20 cellular contexts compared by ENCODE assay signal in the genomic region with DNA sequence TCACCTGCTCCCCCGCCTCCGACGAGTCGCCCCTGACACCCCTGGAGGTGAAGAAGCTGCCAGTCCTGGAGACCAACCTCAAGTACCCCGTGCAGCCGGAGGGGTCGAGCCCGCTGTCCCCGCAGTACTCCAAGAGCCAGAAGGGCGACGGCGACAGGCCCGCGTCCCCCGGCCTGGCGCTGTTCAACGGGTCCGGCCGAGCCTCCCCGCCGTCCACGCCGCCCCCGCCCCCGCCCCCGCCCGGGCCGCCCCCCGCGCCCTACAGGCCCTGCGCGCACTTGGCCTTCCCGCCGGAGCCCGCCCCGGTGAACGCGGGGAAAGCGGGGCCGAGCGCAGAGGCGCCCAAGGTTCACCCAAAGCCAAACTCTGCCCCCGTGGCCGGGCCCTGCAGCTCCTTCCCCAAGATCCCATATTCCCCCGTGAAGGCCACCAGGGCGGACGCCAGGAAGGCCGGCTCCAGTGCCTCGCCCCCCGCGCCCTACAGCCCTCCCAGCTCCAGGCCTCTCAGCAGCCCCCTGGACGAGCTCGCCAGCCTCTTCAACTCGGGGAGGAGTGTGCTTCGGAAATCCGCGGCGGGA.
DNase-seq lines count a peak whose midpoint lies in the region; ATAC-seq and TF ChIP-seq lines count a peak whose summit lies in the region.
"Had no signal": no experiment of that assay in that cellular context is flagged by ENCODE, and none has a peak within 500 bp of the region (broad histone marks: within the 10 kb centered on the region; RNA-seq: fewer than 3 reads in every experiment).

No MANE protein-coding gene starts in this region.

- H3K36me3 ChIP-seq in esophagus muscularis mucosa (no peaks in the 10 kb centered on the region), lung (ENCODE audit: control insufficient read depth in 2 of 2, insufficient read depth in 2 of 2, low read length in 2 of 2) (no peaks in the 10 kb centered on the region), thoracic aorta (no peaks in the 10 kb centered on the region)
- H3K36me3 ChIP-seq: SJCRH30 had no signal

- intact Hi-C loops in esophagus muscularis mucosa (cut with DNase I), result loop anchor here (5.0 kb wide), 1 partner anchor 641 kb away; no protein-coding TSS in a partner anchor
- intact Hi-C loops in activated CD4-positive, alpha-beta T cell treated with anti-CD3 and anti-CD28 coated beads for 36 hours (cut with DNase I, micrococcal nuclease), result loop anchor here (5.0 to 10.0 kb wide), 3 partner anchors 176 to 976 kb away; no protein-coding TSS in a partner anchor

- H3K4me1 Mint-ChIP-seq in activated CD4-positive, alpha-beta T cell treated with anti-CD3 and anti-CD28 coated beads for 36 hours, result no peaks in the 10 kb centered on the region
- H3K4me1 Mint-ChIP-seq in activated naive CD8-positive, alpha-beta T cell treated with anti-CD3 and anti-CD28 coated beads for 36 hours, result no peaks in the 10 kb centered on the region
- H3K4me1 Mint-ChIP-seq: immature natural killer cell had no signal

- no CpG with 5 or more reads among the region's 58 CpGs for WGBS in esophagus muscularis mucosa
- WGBS in lung, 2 donors, result 10 to 13% methylated on average over 46 to 58 of the region's 58 CpGs

- TF ChIP-seq CTCF in esophagus muscularis mucosa (IDR thresholded peaks at IDR 0.05) (no peak), lung (IDR thresholded peaks at IDR 0.05; ENCODE audit: control extremely low read depth, extremely low read depth) (no peak), thoracic aorta (IDR thresholded peaks at IDR 0.05) (no peak)

- H3K27ac ChIP-seq in esophagus muscularis mucosa (replicated peaks in 1 of 4), result peak overlapping the region; percentile 63 to 68 (median 65)
- H3K27ac ChIP-seq in lung (ENCODE audit: low read depth in 1 of 2, low read length in 1 of 2), result peak overlapping the region in 1 of 2 donors; percentile 41
- no peak overlapping the region for H3K27ac ChIP-seq in thoracic aorta
- H3K27ac ChIP-seq: SJCRH30 had no signal

- H3K27me3 Mint-ChIP-seq in activated CD4-positive, alpha-beta T cell treated with anti-CD3 and anti-CD28 coated beads for 36 hours, result peaks cover 36% of the 10 kb centered on the region
- peaks cover 52% of the 10 kb centered on the region for H3K27me3 Mint-ChIP-seq in activated naive CD8-positive, alpha-beta T cell treated with anti-CD3 and anti-CD28 coated beads for 36 hours

- peak overlapping the region; percentile 54 to 63 (median 58) for H3K4me3 ChIP-seq in esophagus muscularis mucosa
- H3K4me3 ChIP-seq in lung, result peak overlapping the region; percentile 27
- peak overlapping the region; percentile 64 for H3K4me3 ChIP-seq in thoracic aorta
- H3K4me3 ChIP-seq: K562, SJCRH30, smooth muscle cell had no signal

- peaks cover 0 to 17% (median 0%) of the 10 kb centered on the region in 4 donors for H3K27me3 ChIP-seq in esophagus muscularis mucosa
- H3K27me3 ChIP-seq in lung (ENCODE audit: control insufficient read depth, insufficient read depth), result no peaks in the 10 kb centered on the region
- no peaks in the 10 kb centered on the region for H3K27me3 ChIP-seq in thoracic aorta (replicated peaks; ENCODE audit: insufficient read depth)
- H3K27me3 ChIP-seq: SJCRH30 had no signal

- CTCF ChIA-PET in activated CD4-positive, alpha-beta T cell treated with anti-CD3 and anti-CD28 coated beads for 36 hours (lab: Charles Lee), result no interaction called here

- H3K4me1 ChIP-seq in esophagus muscularis mucosa, result peaks cover 0 to 42% (median 23%) of the 10 kb centered on the region in 4 donors
- H3K4me1 ChIP-seq in lung (ENCODE audit: control insufficient read depth in 2 of 2, insufficient read depth in 2 of 2, low read length in 2 of 2), result no peaks in the 10 kb centered on the region
- no peaks in the 10 kb centered on the region for H3K4me1 ChIP-seq in thoracic aorta (ENCODE audit: control insufficient read depth in 1 of 2, low read depth in 2 of 2)
- H3K4me1 ChIP-seq: SJCRH30 had no signal

- TF ChIP-seq EP300 in esophagus muscularis mucosa (IDR thresholded peaks at IDR 0.05), result no peak

- no peak for DNase-seq in esophagus muscularis mucosa (ENCODE audit: extremely low spot score)
- no peak for DNase-seq in lung (ENCODE audit: low spot score)
- no peak for DNase-seq in thoracic aorta (ENCODE audit: low spot score)
- no peak for DNase-seq in activated CD4-positive, alpha-beta T cell treated with anti-CD3 and anti-CD28 coated beads for 36 hours
- no peak for DNase-seq in activated naive CD8-positive, alpha-beta T cell treated with anti-CD3 and anti-CD28 coated beads for 36 hours
- DNase-seq: activated CD4-positive, alpha-beta T cell treated with anti-CD3 and anti-CD28 coated beads for 48 hours; activated naive CD4-positive, alpha-beta T cell treated with anti-CD3 and anti-CD28 coated beads, Interleukin-2, amount 50 U/mL, for 16 hours; activated T-cell treated with anti-CD3 and anti-CD28 coated beads for 4 hours; AML-193; immature natural killer cell; NCI-H526; nucleus accumbens; SJCRH30; stimulated activated naive B cell treated with anti-CD40 and anti-IgM and Interleukin-4, amounts not matched to agents 10 μg/mL and 1 μg/mL and 100 μg/mL, for 72 hours; T-helper 9 cell had no signal

- no peak overlapping the region for H3K4me3 Mint-ChIP-seq in activated CD4-positive, alpha-beta T cell treated with anti-CD3 and anti-CD28 coated beads for 36 hours
- no peak overlapping the region for H3K4me3 Mint-ChIP-seq in activated naive CD8-positive, alpha-beta T cell treated with anti-CD3 and anti-CD28 coated beads for 36 hours
- H3K4me3 Mint-ChIP-seq: immature natural killer cell; mesothelial cell of epicardium; stimulated activated naive B cell treated with anti-CD40 and anti-IgM and Interleukin-4, amounts not matched to agents 10 μg/mL and 1 μg/mL and 100 μg/mL, for 72 hours had no signal

- H3K9me3 Mint-ChIP-seq in activated CD4-positive, alpha-beta T cell treated with anti-CD3 and anti-CD28 coated beads for 36 hours (ENCODE audit: low read depth), result no peaks in the 10 kb centered on the region
- H3K9me3 Mint-ChIP-seq in activated naive CD8-positive, alpha-beta T cell treated with anti-CD3 and anti-CD28 coated beads for 36 hours, result no peaks in the 10 kb centered on the region

- H3K36me3 Mint-ChIP-seq in activated CD4-positive, alpha-beta T cell treated with anti-CD3 and anti-CD28 coated beads for 36 hours (ENCODE audit: low read depth), result no peaks in the 10 kb centered on the region
- H3K36me3 Mint-ChIP-seq in activated naive CD8-positive, alpha-beta T cell treated with anti-CD3 and anti-CD28 coated beads for 36 hours, result peaks cover 2% of the 10 kb centered on the region
- H3K36me3 Mint-ChIP-seq: immature natural killer cell had no signal

- H3K27ac Mint-ChIP-seq in activated CD4-positive, alpha-beta T cell treated with anti-CD3 and anti-CD28 coated beads for 36 hours, result no peak overlapping the region
- H3K27ac Mint-ChIP-seq in activated naive CD8-positive, alpha-beta T cell treated with anti-CD3 and anti-CD28 coated beads for 36 hours, result no peak overlapping the region
- H3K27ac Mint-ChIP-seq: immature natural killer cell; mesothelial cell of epicardium; stimulated activated naive B cell treated with anti-CD40 and anti-IgM and Interleukin-4, amounts not matched to agents 10 μg/mL and 1 μg/mL and 100 μg/mL, for 72 hours had no signal

- no peaks in the 10 kb centered on the region for H3K9me3 ChIP-seq in esophagus muscularis mucosa
- peaks cover 0 to 8% of the 10 kb centered on the region in 2 donors for H3K9me3 ChIP-seq in lung (ENCODE audit: control insufficient read depth in 2 of 2, insufficient read depth in 1 of 2, low read length in 1 of 2)
- no peaks in the 10 kb centered on the region for H3K9me3 ChIP-seq in thoracic aorta
- H3K9me3 ChIP-seq: SJCRH30 had no signal

- TF ChIP-seq POLR2A in esophagus muscularis mucosa (IDR thresholded peaks at IDR 0.05; ENCODE audit: low read depth), result no peak

- peak; percentile 16 for ATAC-seq in SK-N-SH treated with all-trans-retinoic acid at 6 μM for 48 hours
- no peak for ATAC-seq in lung (ENCODE audit: insufficient read depth, low FRiP score)
- no peak for ATAC-seq in thoracic aorta (ENCODE audit: insufficient number of reproducible peaks, low FRiP score, low read depth)
- no peak for ATAC-seq in activated CD4-positive, alpha-beta T cell treated with anti-CD3 and anti-CD28 coated beads for 36 hours
- no peak for ATAC-seq in HG03139 (IDR thresholded peaks at IDR 0.05; ENCODE audit: unreplicated experiment)
- ATAC-seq: K562; stimulated activated naive B cell treated with anti-CD40 and anti-IgM and Interleukin-4, amounts not matched to agents 10 μg/mL and 1 μg/mL and 100 μg/mL, for 72 hours had no signal

- POLR2A ChIA-PET in activated CD4-positive, alpha-beta T cell treated with anti-CD3 and anti-CD28 coated beads for 36 hours (lab: Charles Lee), result no interaction called here

TF ChIP-seq in SK-N-SH treated with all-trans-retinoic acid at 6 μM for 48 hours, 23 proteins besides CTCF, POLR2A, EP300 and RAD21:
- no peak for TF ChIP-seq ZFP3 (CRISPR knock-in tag; IDR thresholded peaks at IDR 0.05)
- TF ChIP-seq TOX (CRISPR knock-in tag; IDR thresholded peaks at IDR 0.05; ENCODE audit: borderline replicate concordance), result no peak
- no peak for TF ChIP-seq ZFP30 (CRISPR knock-in tag; IDR thresholded peaks at IDR 0.05)

Comparison
In these comparisons a context has a peak if more than half of its experiments do, and no peak if none do; other contexts are left out.
1. H3K27ac ChIP-seq: peak in esophagus muscularis mucosa (4 of 4); none in thoracic aorta (0 of 2).
2. Peak in every context shown above with its lines, with median percentiles within 50 percentile points of each other: H3K4me3 ChIP-seq.